8 cellular contexts compared by ENCODE assay signal in genomic region chr3:46909535-46910161, GRCh38. TPM values are rescaled to one million over a fixed set of nuclear protein-coding genes. Genes with fewer than 3 reads are reported as not detected.
DNase-seq lines count a peak whose midpoint lies in the region; ATAC-seq and TF ChIP-seq lines count a peak whose summit lies in the region.

No MANE protein-coding gene starts in this region.

- ATAC-seq in left cardiac atrium = peak; percentile 79 to 81

- peaks cover 0 to 8% of the 10 kb centered on the region in 2 donors for H3K4me1 ChIP-seq in uterus

- intact Hi-C loops in left cardiac atrium (cut with DNase I) = loop anchor here in 1 of 2 donors (5.0 kb wide), 1 partner anchor 207 kb away; the partner anchor contains the start of gene TMIE
- intact Hi-C loops in uterus (cut with DNase I; ENCODE audit: low total_unique reads) = loop anchor here (5.0 kb wide), 1 partner anchor 202 kb away; no protein-coding TSS in a partner anchor

- no peak for TF ChIP-seq POLR2A in uterus (IDR thresholded peaks at IDR 0.05)

- no peaks in the 10 kb centered on the region for H3K9me3 ChIP-seq in uterus

- no peaks in the 10 kb centered on the region for H3K36me3 ChIP-seq in uterus

- no peak overlapping the region for H3K4me3 ChIP-seq in uterus

- peak; percentile 85 to 89 (median 88) for TF ChIP-seq CTCF in uterus (IDR thresholded peaks at IDR 0.05)

- in situ Hi-C loops in ACHN (cut with HindIII; ENCODE audit: low pct_ligation_motif_present, low pct_unique_long_range_greater_than_20kb, low sequenced_read_pairs) = no loop called here

- H3K27me3 ChIP-seq in uterus = no peaks in the 10 kb centered on the region

- DNase-seq in ACHN (peak; percentile 75), GM19238 (ENCODE audit: insufficient read length, low spot score) (peak; percentile 88), NCI-H1048 (lab: John Stamatoyannopoulos, UW) (peak; percentile 36), T follicular helper cell (ENCODE audit: low read depth) (peak; percentile 63), left cardiac atrium (peak; percentile 90), renal cortical epithelial cell (ENCODE audit: low read depth) (peak; percentile 59), uterus (peak; percentile 83 to 86)
- peak; percentile 64 for DNase-seq in activated naive CD8-positive, alpha-beta T cell treated with anti-CD3 and anti-CD28 coated beads, Interleukin-2, amount 50 U/mL, for 16 hours (ENCODE audit: low read depth, low spot score)

- H3K27ac ChIP-seq in uterus = no peak overlapping the region

RNA-seq across cellular contexts. Expression of gene PTH1R, which starts 32.1 kb away (rescaled TPM):
- total RNA-seq in left cardiac atrium (10 to 100 TPM in 1 of 2 donors, 1 to 10 TPM in 1; 5.4 to 10.0 TPM), renal cortical epithelial cell (16.3 and 106 TPM in 2 replicates), uterus (10 to 100 TPM in 3 of 4 donors, under 1 TPM in 1; 0.51 to 29.9 (median 18.9) TPM)

RNA-seq across cellular contexts. Expression of gene MYL3, which starts 46.4 kb away (rescaled TPM):
- total RNA-seq in left cardiac atrium = 100 to 1,000 TPM; 157 to 557 TPM
- total RNA-seq in renal cortical epithelial cell = 4.7 and 15.2 TPM in 2 replicates
- 1 to 10 TPM in 3 of 4 donors, not detected in 1; 4.9 to 9.6 (median 6.0) TPM for total RNA-seq in uterus

Comparison
In these comparisons a context has a peak if more than half of its experiments do, and no peak if none do; other contexts are left out.
1. DNase-seq: peak in every context shown above with its lines; median percentile 90 in left cardiac atrium; 88 in GM19238; 84 in uterus; 75 in ACHN; 64 in activated naive CD8-positive, alpha-beta T cell treated with anti-CD3 and anti-CD28 coated beads, Interleukin-2, amount 50 U/mL, for 16 hours; 63 in T follicular helper cell; 59 in renal cortical epithelial cell; 36 in NCI-H1048.